ENCODE assay signal across 16 cellular contexts in genomic region chr10:99832439-99832838, GRCh38. TPM values are rescaled to one million over a fixed set of nuclear protein-coding genes. Genes with fewer than 3 reads are reported as not detected.
DNase-seq lines count a peak whose midpoint lies in the region; ATAC-seq, FAIRE-seq and TF ChIP-seq lines count a peak whose summit lies in the region.
"Had no signal": no experiment of that assay in that cellular context is flagged by ENCODE, and none has a peak within 500 bp of the region (broad histone marks: within the 10 kb centered on the region; RNA-seq: fewer than 3 reads in every experiment).

No MANE protein-coding gene starts in this region.

- BruUV-seq in K562 (replicated peaks; lab: Mats Ljungman, UMichigan), result no TSS peak

- no peak overlapping the region for H2BK120ac ChIP-seq in trophoblast cell (ENCODE audit: insufficient read depth, low read length, poor library complexity)

- no peaks in the 10 kb centered on the region for H3K36me3 ChIP-seq in K562 (ENCODE audit: control insufficient read depth, insufficient read depth, low read length)
- H3K36me3 ChIP-seq in trophoblast cell (ENCODE audit: control insufficient read depth in 1 of 2, insufficient read depth in 2 of 2, low read length in 2 of 2), result no peaks in the 10 kb centered on the region

- intact Hi-C loops in K562 (cut with micrococcal nuclease), result no loop called here

- H3K27ac ChIP-seq in K562 (ENCODE audit: extremely low read depth, low read depth, low read length), result no peak overlapping the region
- no peak overlapping the region for H3K27ac ChIP-seq in trophoblast cell (ENCODE audit: low read depth, low read length)
- H3K27ac ChIP-seq: GM23248, HL-60 had no signal

- CTCF ChIA-PET in K562 (lab: Yijun Ruan, JAX; ENCODE audit: low intra/inter-chr PET ratio), result no interaction called here

- H3K9me1 ChIP-seq in K562 (ENCODE audit: control insufficient read depth, insufficient read depth, low read length), result no peaks in the 10 kb centered on the region

- no peak for TF ChIP-seq POLR2A in K562 (conservative IDR thresholded peaks at IDR 0.05)

- no peak overlapping the region for H4K12ac ChIP-seq in trophoblast cell (ENCODE audit: low read depth, low read length)

- ATAC-seq in K562, result no peak
- no peak for ATAC-seq in HG03432 (IDR thresholded peaks at IDR 0.05; ENCODE audit: unreplicated experiment)
- no peak for ATAC-seq in GM18498 (IDR thresholded peaks at IDR 0.05; ENCODE audit: unreplicated experiment)
- ATAC-seq: CD8-positive, alpha-beta T cell; HCT116 had no signal

- no peak overlapping the region for H3K23ac ChIP-seq in trophoblast cell (ENCODE audit: low read length)

- H3K14ac ChIP-seq in trophoblast cell (ENCODE audit: low read length), result no peak overlapping the region

- POLR2A ChIA-PET in K562 (lab: Yijun Ruan, JAX), result no interaction called here

- H3K79me1 ChIP-seq in trophoblast cell (ENCODE audit: low read length), result no peaks in the 10 kb centered on the region

- no peak for FAIRE-seq in K562 (lab: Jason Lieb, UNC)
- FAIRE-seq: GM18507, H54 had no signal

- no peak overlapping the region for H4K8ac ChIP-seq in trophoblast cell (ENCODE audit: low read depth, low read length)

- H3K27me3 ChIP-seq in K562 (ENCODE audit: control insufficient read depth in 2 of 2, insufficient read depth in 2 of 2, low read length in 2 of 2) (peaks cover 0 to 21% of the 10 kb centered on the region in 2 experiments; a peak in 2 of 5 replicates), trophoblast cell (ENCODE audit: insufficient read depth, low read length) (no peaks in the 10 kb centered on the region)

- no peaks in the 10 kb centered on the region for H4K20me1 ChIP-seq in K562 (replicated peaks; ENCODE audit: control insufficient read depth, insufficient read depth, low read length)

- no peak overlapping the region for H3K4ac ChIP-seq in trophoblast cell (ENCODE audit: low read depth, low read length)

- no peak overlapping the region for H2BK5ac ChIP-seq in trophoblast cell (ENCODE audit: low read depth, low read length, poor library complexity)

- no peak overlapping the region for H3K9ac ChIP-seq in K562 (ENCODE audit: insufficient read depth in 1 of 2, low read depth in 2 of 2, low read length in 2 of 2)
- no peak overlapping the region for H3K9ac ChIP-seq in trophoblast cell (ENCODE audit: low read length)
- H3K9ac ChIP-seq: GM23248 had no signal

- no peak overlapping the region for H2AK5ac ChIP-seq in trophoblast cell (ENCODE audit: low read length)

- H2AFZ ChIP-seq in K562 (ENCODE audit: low read depth, low read length) (no peak overlapping the region), trophoblast cell (ENCODE audit: insufficient read depth, low read length, poor library complexity) (no peak overlapping the region)
- H2AFZ ChIP-seq: GM23248 had no signal

- TF ChIP-seq CTCF in K562 (IDR thresholded peaks at IDR 0.05 in 2 of 3, conservative IDR thresholded peaks at IDR 0.05 in 1 of 3; ENCODE audit: insufficient read depth in 2 of 3, low read depth in 1 of 3, low read length in 3 of 3), result no peak

- peak; percentile 22 for DNase-seq in EL
- DNase-seq in M059J (ENCODE audit: low read depth), result peak; percentile 20
- DNase-seq in K562 (ENCODE audit: extremely low read depth in 1 of 4, low spot score in 3 of 4), result no peak
- peak; percentile 27 to 67 for DNase-seq in trophoblast cell
- no peak for DNase-seq in T-helper 9 cell
- DNase-seq: CD8-positive, alpha-beta T cell; COR-L47; DND-41; KG1 had no signal

- in situ Hi-C loops in K562 (cut with MboI), result no loop called here

- no peak overlapping the region for H3K18ac ChIP-seq in trophoblast cell (ENCODE audit: low read length)

- H3K4me3 ChIP-seq in K562, result no peak overlapping the region
- no peak overlapping the region for H3K4me3 ChIP-seq in trophoblast cell (ENCODE audit: low read depth, low read length)
- H3K4me3 ChIP-seq: GM23248 had no signal

- H3K79me2 ChIP-seq in K562 (ENCODE audit: control insufficient read depth, insufficient read depth, low read length), result no peaks in the 10 kb centered on the region
- no peaks in the 10 kb centered on the region for H3K79me2 ChIP-seq in trophoblast cell (ENCODE audit: control insufficient read depth, insufficient read depth, low read length, poor library complexity)

- H3K4me2 ChIP-seq in K562 (ENCODE audit: insufficient read depth, low read length), result no peak overlapping the region
- H3K4me2 ChIP-seq in trophoblast cell (ENCODE audit: low read length), result no peak overlapping the region

- H4K91ac ChIP-seq in trophoblast cell (ENCODE audit: low read depth, low read length), result no peak overlapping the region

- H3K9me3 ChIP-seq in K562 (replicated peaks; ENCODE audit: control insufficient read depth, insufficient read depth, low read depth, low read length) (no peaks in the 10 kb centered on the region), trophoblast cell (ENCODE audit: insufficient read depth, low read depth, low read length) (no peaks in the 10 kb centered on the region)

- H2BK12ac ChIP-seq in trophoblast cell (ENCODE audit: low read length), result no peak overlapping the region

- no peak for TF ChIP-seq EP300 in K562 (IDR thresholded peaks at IDR 0.05; ENCODE audit: low read length)

- H3K4me1 ChIP-seq in K562 (replicated peaks in 1 of 2; ENCODE audit: control insufficient read depth in 2 of 2, insufficient read depth in 2 of 2, low read length in 2 of 2) (no peaks in the 10 kb centered on the region), trophoblast cell (ENCODE audit: control insufficient read depth in 1 of 2, insufficient read depth in 2 of 2, low read length in 2 of 2) (no peaks in the 10 kb centered on the region)

- TF ChIP-seq RAD21 in K562 (CRISPR knock-in tag; conservative IDR thresholded peaks at IDR 0.05 in 1 of 2, IDR thresholded peaks at IDR 0.05 in 1 of 2), result no peak

- WGBS in K562 (ENCODE audit: insufficient coverage, low coverage, missing lambda C conversion rate), result 0% methylated on average over 2 of the region's 2 CpGs
- WGBS in trophoblast cell (ENCODE audit: extremely low coverage, insufficient coverage, insufficient read length), result no CpG with 5 or more reads among the region's 2 CpGs

TF ChIP-seq in K562, 482 proteins besides CTCF, POLR2A, EP300 and RAD21:
- TF ChIP-seq ETV1 (tag; conservative IDR thresholded peaks at IDR 0.05; ENCODE audit: low read depth) (0 out of 2 replicates have a peak, but pooled peaks have one; percentile 42), ZNF282 (CRISPR knock-in tag; IDR thresholded peaks at IDR 0.05) (no peak), ZNF277 (CRISPR knock-in tag; IDR thresholded peaks at IDR 0.05; ENCODE audit: borderline replicate concordance) (no peak)

RNA-seq across cellular contexts. Expression of gene ABCC2, which starts 50.0 kb away (rescaled TPM):
- 0.52 and 6.1 TPM in 2 replicates for total RNA-seq in M059J (2014; rRNA removed; shearing (Covaris generic))
- 0.86 and 1.1 TPM in 2 replicates for total RNA-seq in K562 (2011; cell fraction: chromatin; rRNA removed; ENCODE audit: low replicate concordance)
- 0.13 and 0.17 TPM in 2 replicates for total RNA-seq in K562 (2011; cell fraction: nucleolus; rRNA removed)
- 0.07 TPM in 1 of 2 replicates, not detected in the other for total RNA-seq in K562 (2011; cell fraction: nucleoplasm; rRNA removed)
- total RNA-seq in K562 (2014; rRNA removed) (0.05 and 0.24 TPM in 2 replicates), K562 (2014; rRNA removed; fragmentation: Illumina TruSeq; extraction: Trizol) (0.11 and 0.19 TPM in 2 replicates), K562 (2015; rRNA removed; fragmentation: Illumina TruSeq; extraction: Trizol) (0.11 and 0.18 TPM in 2 replicates), K562 (2021) (0.11 and 0.34 TPM in 2 replicates)
- polyA plus RNA-seq in K562 (2011; rRNA removed) (0.14 and 0.22 TPM in 2 replicates), K562 (2014; fragmentation: Illumina TruSeq; extraction: Trizol) (0.09 and 0.17 TPM in 2 replicates), K562 (2014; fragmentation: Nextera tagmentation; extraction: Ambion mirVana) (under 1 TPM in 1 of 2 experiments, not detected in 1; 0.03 TPM), K562 (2014; rRNA removed) (0.04 TPM in 1 of 2 replicates, not detected in the other)
- 0.16 and 0.21 TPM in 2 replicates for polyA plus RNA-seq in K562 (2011; cell fraction: cytosol; rRNA removed)
- polyA plus RNA-seq in K562 (2011; cell fraction: nucleus; rRNA removed), result 0.60 and 0.66 TPM in 2 replicates
- polyA plus RNA-seq in K562 (2012), result 0.07 and 0.08 TPM in 2 replicates
- polyA minus RNA-seq in K562 (2011; rRNA and poly(A)+ RNA removed), result 0.21 and 0.39 TPM in 2 replicates
- 2.1 and 2.8 TPM in 2 replicates for polyA minus RNA-seq in K562 (2011; cell fraction: cytosol; rRNA and poly(A)+ RNA removed)
- polyA minus RNA-seq in K562 (2011; cell fraction: nucleus; rRNA and poly(A)+ RNA removed), result 0.67 and 0.81 TPM in 2 replicates
- 1.4 TPM in 2 replicates for polyA plus RNA-seq in trophoblast cell (2013)

Comparison
In these comparisons a context has a peak if more than half of its experiments do, and no peak if none do; other contexts are left out.
1. DNase-seq: peak in EL (single experiment), M059J (single experiment) and trophoblast cell (2 of 2); none in K562 (0 of 4) and T-helper 9 cell (single experiment).